10 cellular contexts compared by ENCODE assay signal in the genomic region with DNA sequence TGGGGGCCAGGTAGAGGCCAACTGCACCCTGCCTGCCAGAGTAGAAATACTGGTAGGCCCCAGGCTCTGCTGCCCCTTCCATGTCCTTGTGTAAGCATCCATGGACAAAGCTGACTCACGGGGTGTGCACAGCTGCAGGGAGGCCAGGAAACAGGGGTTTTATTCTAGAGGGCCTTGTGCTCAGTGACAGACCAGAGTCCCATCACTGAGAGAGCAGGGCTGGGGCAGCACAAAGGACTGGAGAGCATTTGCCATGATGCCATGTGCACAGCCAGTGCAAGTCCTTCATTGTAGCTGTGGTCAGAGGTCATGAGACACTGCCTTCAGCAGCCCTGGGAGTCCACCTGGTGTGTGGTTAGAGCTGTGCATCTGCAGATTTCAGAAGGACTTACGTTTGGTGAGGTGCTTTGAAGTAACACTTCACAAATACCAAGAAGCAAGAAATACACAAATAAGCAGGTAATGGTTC. TPM values are rescaled to one million over a fixed set of nuclear protein-coding genes. Genes with fewer than 3 reads are reported as not detected.
DNase-seq lines count a peak whose midpoint lies in the region; ATAC-seq and TF ChIP-seq lines count a peak whose summit lies in the region.
"Had no signal": no experiment of that assay in that cellular context is flagged by ENCODE, and none has a peak within 500 bp of the region (broad histone marks: within the 10 kb centered on the region; RNA-seq: fewer than 3 reads in every experiment).

No MANE protein-coding gene starts in this region.

- ATAC-seq in GM18511 (IDR thresholded peaks at IDR 0.05; ENCODE audit: unreplicated experiment) (peak; percentile 55), T-cell (replicated peaks in 1 of 4) (no peak)

- DNase-seq in T-cell (no peak), fibroblast of pulmonary artery (ENCODE audit: low read depth) (peak; percentile 33), pons (ENCODE audit: low spot score) (peak; percentile 51), T-helper 9 cell (no peak), NCI-H2227 treated with DMSO at 0.1 percent for 48 hours (lab: John Stamatoyannopoulos, UW) (no peak), KBM-7 (no peak), HUDEP-2 (lab: John Stamatoyannopoulos, UW; ENCODE audit: unreplicated experiment in 76 of 76) (no peak)
- DNase-seq: occipital lobe; stimulated activated naive CD4-positive, alpha-beta T cell treated with Interleukin-2 at 50 U/mL for 16 hours had no signal

- H3K27me3 Mint-ChIP-seq in T-cell, result no peaks in the 10 kb centered on the region

- TF ChIP-seq CTCF in fibroblast of pulmonary artery (IDR thresholded peaks at IDR 0.05; ENCODE audit: low read length, missing control alignments), result no peak

- POLR2A ChIA-PET in T-cell (lab: Charles Lee), result no interaction called here

- CTCF ChIA-PET in T-cell (lab: Charles Lee), result no interaction called here

- peaks cover 78 to 88% (median 80%) of the 10 kb centered on the region in 3 donors for H3K4me1 Mint-ChIP-seq in T-cell

- in situ Hi-C loops in KBM-7 (cut with MboI; ENCODE audit: low pct_unique_long_range_greater_than_20kb, low sequenced_read_pairs), result no loop called here

- H3K4me3 ChIP-seq in fibroblast of pulmonary artery (replicated peaks; ENCODE audit: low read depth, low read length), result no peak overlapping the region

- peak overlapping the region; percentile 78 to 80 for H3K27ac Mint-ChIP-seq in T-cell

- peak overlapping the region; percentile 37 to 94 (median 46) for H3K4me3 Mint-ChIP-seq in T-cell

- H3K9me3 Mint-ChIP-seq in T-cell, result peaks cover 2 to 9% (median 6%) of the 10 kb centered on the region in 3 donors

- H3K36me3 Mint-ChIP-seq in T-cell, result peaks cover 34% of the 10 kb centered on the region

RNA-seq across cellular contexts. Expression of a gene that starts 8.1 kb away (rescaled TPM):
- 100 to 1,000 TPM; 232 to 309 (median 258) TPM for total RNA-seq in T-cell

RNA-seq across cellular contexts. Expression of a gene that starts 12.5 kb away (rescaled TPM):
- total RNA-seq in T-cell, result 10 to 100 TPM; 19.7 to 34.0 (median 32.3) TPM

RNA-seq across cellular contexts. Expression of a gene that starts 18.5 kb away (rescaled TPM):
- 10 to 100 TPM; 49.7 to 63.5 (median 55.9) TPM for total RNA-seq in T-cell

RNA-seq across cellular contexts. Expression of a gene that starts 49.4 kb away (rescaled TPM):
- total RNA-seq in T-cell, result 100 to 1,000 TPM; 201 to 318 (median 223) TPM

RNA-seq across cellular contexts. Expression of a gene that starts 59.1 kb away (rescaled TPM):
- total RNA-seq in T-cell, result 1 to 10 TPM; 1.1 to 3.1 (median 1.6) TPM

Comparison
In these comparisons a context has a peak if more than half of its experiments do, and no peak if none do; other contexts are left out.
1. DNase-seq: peak in fibroblast of pulmonary artery (single experiment) and pons (single experiment); none in T-cell (0 of 34), T-helper 9 cell (single experiment), NCI-H2227 treated with DMSO at 0.1 percent for 48 hours (single experiment), KBM-7 (single experiment) and HUDEP-2 (0 of 76).